ENCODE assay signal across 21 cellular contexts in genomic region chr11:2569321-2569721, GRCh38.
DNase-seq lines count a peak whose midpoint lies in the region; ATAC-seq and TF ChIP-seq lines count a peak whose summit lies in the region.
"Had no signal": no experiment of that assay in that cellular context is flagged by ENCODE, and none has a peak within 500 bp of the region (broad histone marks: within the 10 kb centered on the region; RNA-seq: fewer than 3 reads in every experiment).

No MANE protein-coding gene starts in this region.

- no peak overlapping the region for H3K14ac ChIP-seq in mesenchymal stem cell (ENCODE audit: low read length in 2 of 2)

- H3K36me3 ChIP-seq in adrenal gland (replicated peaks in 1 of 2), result peaks cover 0 to 37% of the 10 kb centered on the region in 2 donors
- no peaks in the 10 kb centered on the region for H3K36me3 ChIP-seq in mesenchymal stem cell (ENCODE audit: control insufficient read depth in 1 of 2, insufficient read depth in 2 of 2, low read depth in 1 of 2, low read length in 2 of 2)
- H3K36me3 ChIP-seq: transverse colon had no signal

- H2AK5ac ChIP-seq in mesenchymal stem cell (ENCODE audit: low read length, severe bottlenecking), result no peak overlapping the region

- no peak for TF ChIP-seq POLR2A in adrenal gland (IDR thresholded peaks at IDR 0.05)

- no peaks in the 10 kb centered on the region for H3K27me3 ChIP-seq in adrenal gland
- peaks cover 0 to 18% of the 10 kb centered on the region in 2 experiments for H3K27me3 ChIP-seq in mesenchymal stem cell (ENCODE audit: control insufficient read depth in 1 of 2, insufficient read depth in 1 of 2, low read length in 2 of 2)
- H3K27me3 ChIP-seq: transverse colon had no signal

- intact Hi-C loops in adrenal gland (cut with DNase I), result no loop called here

- TF ChIP-seq CTCF in AG09309 (IDR thresholded peaks at IDR 0.05; ENCODE audit: control insufficient read depth, insufficient read depth, low read depth, low read length, missing control alignments) (no peak), adrenal gland (IDR thresholded peaks at IDR 0.05) (no peak)

- H3K4me2 ChIP-seq in mesenchymal stem cell (ENCODE audit: low read length, poor library complexity, severe bottlenecking), result no peak overlapping the region

- peak overlapping the region; percentile 23 for H2BK15ac ChIP-seq in mesenchymal stem cell (ENCODE audit: low read depth, poor library complexity, severe bottlenecking)

- H3K9me3 ChIP-seq in adrenal gland (replicated peaks in 1 of 3) (no peaks in the 10 kb centered on the region), mesenchymal stem cell (ENCODE audit: control insufficient read depth, low read length) (no peaks in the 10 kb centered on the region)
- H3K9me3 ChIP-seq: transverse colon had no signal

- no peak overlapping the region for H3K18ac ChIP-seq in mesenchymal stem cell (ENCODE audit: low read depth in 1 of 2, low read length in 2 of 2)

- no peak overlapping the region for H2AFZ ChIP-seq in mesenchymal stem cell (ENCODE audit: low read depth, low read length)

- H2BK12ac ChIP-seq in mesenchymal stem cell (ENCODE audit: low read length in 2 of 2), result no peak overlapping the region

- no peak overlapping the region for H3K9ac ChIP-seq in mesenchymal stem cell (ENCODE audit: low read length)

- H3K79me1 ChIP-seq in mesenchymal stem cell (replicated peaks; ENCODE audit: low read length, poor library complexity, severe bottlenecking), result no peaks in the 10 kb centered on the region

- no peak overlapping the region for H2BK120ac ChIP-seq in mesenchymal stem cell (ENCODE audit: low read depth, low read length)

- ATAC-seq in HG03045 (IDR thresholded peaks at IDR 0.05; ENCODE audit: unreplicated experiment), result no peak
- ATAC-seq: HCT116; stimulated activated naive CD8-positive, alpha-beta T cell treated with anti-CD3 and anti-CD28 coated beads, Interleukin-15, Interleukin-2, amounts not matched to agents 100 U/mL and 50 U/mL, for 24 hours had no signal

- no peak overlapping the region for H3K4ac ChIP-seq in mesenchymal stem cell (ENCODE audit: low read depth in 1 of 2, low read length in 2 of 2)

- H3K4me1 ChIP-seq in adrenal gland (replicated peaks in 1 of 2) (peaks cover 21 to 32% of the 10 kb centered on the region in 2 donors), mesenchymal stem cell (ENCODE audit: control insufficient read depth, insufficient read depth, low read depth, low read length) (peaks cover 2% of the 10 kb centered on the region)

- H3K4me3 ChIP-seq in AG09309 (ENCODE audit: control insufficient read depth, low read depth, low read length) (no peak overlapping the region), adrenal gland (no peak overlapping the region), mesenchymal stem cell (ENCODE audit: insufficient read depth in 1 of 2, low read depth in 1 of 2, low read length in 2 of 2) (no peak overlapping the region)
- H3K4me3 ChIP-seq: transverse colon had no signal

- 84 to 91% (median 87%) methylated on average over 2 to 14 of the region's 14 CpGs for WGBS in adrenal gland, 4 donors
- 91% methylated on average over 14 of the region's 14 CpGs for WGBS in mesenchymal stem cell

- H3K27ac ChIP-seq in adrenal gland, result peak overlapping the region in 3 of 5 donors; percentile 26 to 67 (median 27)
- no peak overlapping the region for H3K27ac ChIP-seq in mesenchymal stem cell (ENCODE audit: low read length, poor library complexity, severe bottlenecking)
- H3K27ac ChIP-seq: transverse colon had no signal

- DNase-seq in AG09309 (ENCODE audit: low read depth) (peak; percentile 4), GM04504 (ENCODE audit: low read depth) (peak; percentile 26), adrenal gland (peak in 2 of 7 donors; percentile 31 to 32), mesenchymal stem cell (no peak), NCI-H748 treated with DMSO at 0.1 percent for 48 hours (lab: John Stamatoyannopoulos, UW) (no peak), HK-2 (ENCODE audit: unreplicated experiment) (no peak)
- DNase-seq in activated CD4-positive, alpha-beta T cell treated with anti-CD3 and anti-CD28 coated beads for 4 hours, result no peak
- DNase-seq: activated CD4-positive, alpha-beta T cell treated with anti-CD3 and anti-CD28 coated beads, Interleukin-2, amount 10 ng/mL, durations not matched to agents 7 days and 5 days; activated CD8-positive, alpha-beta memory T cell treated with anti-CD3 and anti-CD28 coated beads, Interleukin-2, amount 50 U/mL, for 4 hours; cerebellar nuclear complex; effector memory CD4-positive, alpha-beta T cell; hippocampal formation; Karpas-422; NCI-H1436 treated with DMSO at 0.1 percent for 48 hours; NCI-H2171 treated with DMSO at 0.1 percent for 48 hours; RPMI8226; stimulated activated naive CD8-positive, alpha-beta T cell treated with anti-CD3 and anti-CD28 coated beads, Interleukin-15, Interleukin-2, amounts not matched to agents 100 U/mL and 50 U/mL, for 24 hours; SW 1271; transverse colon had no signal

- no peak overlapping the region for H2BK5ac ChIP-seq in mesenchymal stem cell (ENCODE audit: low read depth, low read length, poor library complexity, severe bottlenecking)

- no peak overlapping the region for H4K91ac ChIP-seq in mesenchymal stem cell (ENCODE audit: low read length)

- no peak overlapping the region for H4K8ac ChIP-seq in mesenchymal stem cell (ENCODE audit: low read length)

- no peak overlapping the region for H3K23ac ChIP-seq in mesenchymal stem cell (ENCODE audit: low read length in 2 of 2)

Comparison
In these comparisons a context has a peak if more than half of its experiments do, and no peak if none do; other contexts are left out.
1. DNase-seq: peak in AG09309 (single experiment) and GM04504 (single experiment); none in mesenchymal stem cell (single experiment), activated CD4-positive, alpha-beta T cell treated with anti-CD3 and anti-CD28 coated beads for 4 hours (0 of 2), NCI-H748 treated with DMSO at 0.1 percent for 48 hours (single experiment) and HK-2 (single experiment).